Comparison of ENCODE assay signal across 8 cellular contexts in the genomic region with DNA sequence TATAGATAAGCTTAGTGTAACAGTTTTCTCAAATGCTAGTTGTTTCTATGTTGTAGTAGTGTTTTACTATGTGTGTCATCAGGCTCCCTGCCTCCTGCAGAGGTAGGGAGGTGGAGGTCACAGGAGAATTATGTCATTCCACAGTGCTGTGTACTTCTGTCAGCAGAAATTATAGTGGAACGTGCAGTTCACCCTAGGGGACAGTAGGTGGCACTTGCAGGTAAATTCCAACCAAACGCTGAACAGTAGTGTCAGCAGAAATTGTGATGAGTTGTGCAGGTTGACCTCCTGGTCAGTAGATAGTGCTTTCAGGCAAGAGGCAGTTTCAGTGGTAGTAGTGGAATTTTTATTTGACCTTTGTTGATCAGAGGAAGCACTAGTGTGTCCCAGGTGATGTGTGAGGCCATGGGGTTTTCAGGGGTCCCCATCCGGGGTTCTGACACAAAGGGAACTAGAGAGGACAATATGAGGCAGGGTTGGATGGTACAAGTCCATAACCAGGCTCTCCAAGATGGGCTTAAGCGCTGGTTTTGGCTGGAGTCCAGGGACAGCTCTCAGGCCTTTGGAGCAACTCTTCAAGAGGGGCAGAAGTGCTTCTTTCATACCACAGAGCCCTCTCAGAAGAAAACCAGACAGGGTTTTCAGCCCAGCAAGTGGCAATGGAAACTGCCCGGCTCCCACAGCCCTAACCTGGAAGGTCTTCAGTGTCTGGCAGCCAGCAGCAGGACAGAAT.
DNase-seq lines count a peak whose midpoint lies in the region; ATAC-seq lines count a peak whose summit lies in the region.

No MANE protein-coding gene starts in this region.

- no peaks in the 10 kb centered on the region for H3K36me3 Mint-ChIP-seq in stimulated activated naive B cell treated with anti-CD40 and anti-IgM and Interleukin-4, amounts not matched to agents 10 μg/mL and 1 μg/mL and 100 μg/mL, for 72 hours

- H3K4me3 Mint-ChIP-seq in stimulated activated naive B cell treated with anti-CD40 and anti-IgM and Interleukin-4, amounts not matched to agents 10 μg/mL and 1 μg/mL and 100 μg/mL, for 72 hours = no peak overlapping the region

- H3K9me3 Mint-ChIP-seq in stimulated activated naive B cell treated with anti-CD40 and anti-IgM and Interleukin-4, amounts not matched to agents 10 μg/mL and 1 μg/mL and 100 μg/mL, for 72 hours = no peaks in the 10 kb centered on the region

- no peaks in the 10 kb centered on the region for H3K27me3 ChIP-seq in adipocyte (replicated peaks; ENCODE audit: control insufficient read depth, insufficient read depth, low read length)

- H3K4me3 ChIP-seq in adipocyte (ENCODE audit: low read length) = no peak overlapping the region

- H3K27ac Mint-ChIP-seq in stimulated activated naive B cell treated with anti-CD40 and anti-IgM and Interleukin-4, amounts not matched to agents 10 μg/mL and 1 μg/mL and 100 μg/mL, for 72 hours = no peak overlapping the region

- H3K36me3 ChIP-seq in adipocyte (ENCODE audit: control insufficient read depth, insufficient read depth, low read length, severe bottlenecking) = no peaks in the 10 kb centered on the region

- H3K27me3 Mint-ChIP-seq in stimulated activated naive B cell treated with anti-CD40 and anti-IgM and Interleukin-4, amounts not matched to agents 10 μg/mL and 1 μg/mL and 100 μg/mL, for 72 hours = no peaks in the 10 kb centered on the region

- H3K4me1 ChIP-seq in adipocyte (ENCODE audit: control insufficient read depth, insufficient read depth, low read length) = no peaks in the 10 kb centered on the region

- ATAC-seq in GM19468 (IDR thresholded peaks at IDR 0.05; ENCODE audit: extremely low read depth, unreplicated experiment) = peak; percentile 87
- peak; percentile 98 for ATAC-seq in HG03378 (IDR thresholded peaks at IDR 0.05; ENCODE audit: unreplicated experiment)
- ATAC-seq in stimulated activated naive B cell treated with anti-CD40 and anti-IgM and Interleukin-4, amounts not matched to agents 10 μg/mL and 1 μg/mL and 100 μg/mL, for 72 hours (replicated peaks) = peak; percentile 84 to 91

- no peaks in the 10 kb centered on the region for H3K4me1 Mint-ChIP-seq in stimulated activated naive B cell treated with anti-CD40 and anti-IgM and Interleukin-4, amounts not matched to agents 10 μg/mL and 1 μg/mL and 100 μg/mL, for 72 hours

- no peak overlapping the region for H3K9ac ChIP-seq in adipocyte (ENCODE audit: low read length)

- peak; percentile 73 for DNase-seq in ELR (ENCODE audit: low read depth)
- DNase-seq in NCI-H345 treated with DMSO at 0.1 percent for 48 hours (lab: John Stamatoyannopoulos, UW; ENCODE audit: unreplicated experiment) = peak; percentile 14
- DNase-seq in adipocyte (ENCODE audit: low read depth) = peak; percentile 20
- peak; percentile 33 for DNase-seq in iPS-NIHi7 (ENCODE audit: extremely low spot score)
- DNase-seq in stimulated activated naive B cell treated with anti-CD40 and anti-IgM and Interleukin-4, amounts not matched to agents 10 μg/mL and 1 μg/mL and 100 μg/mL, for 72 hours = peak; percentile 14
- no peak for DNase-seq in effector CD8-positive, alpha-beta T cell (lab: John Stamatoyannopoulos, UW)

- H3K9me3 ChIP-seq in adipocyte (ENCODE audit: control insufficient read depth, low read length) = no peaks in the 10 kb centered on the region
